ENCODE assay signal across 7 cellular contexts in the genomic region with DNA sequence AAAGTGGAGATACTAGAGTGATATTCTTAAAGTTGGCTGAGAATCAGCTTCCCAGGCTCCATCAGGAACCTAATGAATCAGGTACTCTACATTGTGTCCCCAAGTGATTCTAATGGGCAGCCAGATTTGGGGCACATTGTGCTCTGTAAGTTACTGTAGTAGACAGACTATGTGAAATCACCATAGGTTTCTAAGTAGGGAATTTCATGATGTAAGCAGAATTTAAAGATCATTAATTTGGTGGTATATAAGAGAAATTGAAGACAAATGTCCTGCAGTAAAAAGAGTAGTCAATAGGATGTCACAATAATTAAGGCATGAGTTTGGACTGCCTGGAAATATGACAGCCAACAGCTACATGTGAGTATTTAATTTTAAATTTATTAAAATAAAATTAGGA.
"Had no signal": no experiment of that assay in that cellular context is flagged by ENCODE, and none has a peak within 500 bp of the region (broad histone marks: within the 10 kb centered on the region; RNA-seq: fewer than 3 reads in every experiment).

No MANE protein-coding gene starts in this region.

- H3K4me3 ChIP-seq: K562 had no signal

- FAIRE-seq: HTR-8/SVneo, K562 had no signal

- H3K9ac ChIP-seq: KMS-11 had no signal

- H3K27ac ChIP-seq: HL-60, KMS-11 had no signal

- H3K4me2 ChIP-seq: KMS-11 had no signal

- ATAC-seq: K562 had no signal

- DNase-seq: IMR-90, KBM-7, KG1 had no signal
